Comparison of ENCODE assay signal across 8 cellular contexts in genomic region chr6:156848533-156848932, GRCh38.
DNase-seq lines count a peak whose midpoint lies in the region; ATAC-seq, FAIRE-seq and TF ChIP-seq lines count a peak whose summit lies in the region.

No MANE protein-coding gene starts in this region.

- TF ChIP-seq CTCF in heart left ventricle (IDR thresholded peaks at IDR 0.05) (no peak), tibial artery (IDR thresholded peaks at IDR 0.05) (no peak)

- peaks cover 16 to 100% (median 90%) of the 10 kb centered on the region in 12 donors for H3K4me1 ChIP-seq in heart left ventricle
- peaks cover 0 to 99% (median 76%) of the 10 kb centered on the region in 4 donors for H3K4me1 ChIP-seq in tibial artery
- peaks cover 4 to 33% of the 10 kb centered on the region in 2 donors for H3K4me1 ChIP-seq in small intestine (ENCODE audit: control insufficient read depth in 2 of 2, insufficient read depth in 1 of 2, low read depth in 1 of 2, low read length in 1 of 2)

- H3K4me3 ChIP-seq in heart left ventricle (peak overlapping the region in 4 of 12 donors; percentile 1 to 15 (median 8)), tibial artery (peak overlapping the region in 1 of 2 donors; percentile 21), small intestine (ENCODE audit: low read depth in 1 of 2, low read length in 2 of 2) (no peak overlapping the region)

- no peaks in the 10 kb centered on the region for H3K27me3 ChIP-seq in heart left ventricle
- no peaks in the 10 kb centered on the region for H3K27me3 ChIP-seq in tibial artery
- H3K27me3 ChIP-seq in small intestine (ENCODE audit: control insufficient read depth in 2 of 2, insufficient read depth in 2 of 2, low read length in 2 of 2), result no peaks in the 10 kb centered on the region

- peak; percentile 69 for DNase-seq in NCI-H345 (lab: John Stamatoyannopoulos, UW)
- DNase-seq in NCI-H345 treated with DMSO at 0.1 percent for 48 hours (lab: John Stamatoyannopoulos, UW; ENCODE audit: unreplicated experiment), result no peak
- peak; percentile 15 for DNase-seq in SHP77 treated with DMSO at 0.1 percent for 48 hours (lab: John Stamatoyannopoulos, UW)
- DNase-seq in heart left ventricle, result peak; percentile 85 to 91 (median 88)
- peak in 1 of 2 donors; percentile 84 for DNase-seq in tibial artery
- no peak for DNase-seq in small intestine
- no peak for DNase-seq in mucosa of gallbladder (ENCODE audit: low spot score)
- no peak for DNase-seq in posterior vena cava (ENCODE audit: low spot score)

- H3K9me3 ChIP-seq in heart left ventricle (no peaks in the 10 kb centered on the region), tibial artery (no peaks in the 10 kb centered on the region), small intestine (ENCODE audit: control insufficient read depth, low read depth) (no peaks in the 10 kb centered on the region)

- H3K27ac ChIP-seq in heart left ventricle, result peak overlapping the region; percentile 7 to 77 (median 64)
- H3K27ac ChIP-seq in tibial artery, result peak overlapping the region; percentile 44 to 71
- H3K27ac ChIP-seq in small intestine (ENCODE audit: low read depth in 1 of 2, low read length in 1 of 2), result no peak overlapping the region

- intact Hi-C loops in heart left ventricle (cut with DNase I) (loop anchor here in 5 of 10 donors (2.0 to 10.0 kb wide), 4 partner anchors 16 to 164 kb away; no protein-coding TSS in a partner anchor), tibial artery (cut with DNase I; ENCODE audit: low total_unique reads) (no loop called here), posterior vena cava (cut with DNase I) (no loop called here)

- peak; percentile 82 to 91 (median 84) for ATAC-seq in heart left ventricle

- WGBS in heart left ventricle, 4 donors, result 3 to 6% (median 4%) methylated on average over 5 of the region's 5 CpGs
- WGBS in small intestine, 3 donors, result 37 to 51% (median 46%) methylated on average over 5 of the region's 5 CpGs

- no peak for TF ChIP-seq POLR2A in heart left ventricle (IDR thresholded peaks at IDR 0.05)

- H3K36me3 ChIP-seq in heart left ventricle (no peaks in the 10 kb centered on the region), tibial artery (no peaks in the 10 kb centered on the region), small intestine (ENCODE audit: control insufficient read depth in 2 of 2, insufficient read depth in 2 of 2, low read length in 2 of 2) (no peaks in the 10 kb centered on the region)

- FAIRE-seq in small intestine (lab: Jason Lieb, UNC), result no peak

Comparison
In these comparisons a context has a peak if more than half of its experiments do, and no peak if none do; other contexts are left out.
1. DNase-seq: peak in NCI-H345 (single experiment), SHP77 treated with DMSO at 0.1 percent for 48 hours (single experiment) and heart left ventricle (5 of 5); none in NCI-H345 treated with DMSO at 0.1 percent for 48 hours (single experiment), small intestine (single experiment), mucosa of gallbladder (single experiment) and posterior vena cava (single experiment).
2. H3K27ac ChIP-seq: peak in heart left ventricle (12 of 12) and tibial artery (2 of 2); none in small intestine (0 of 2).